ENCODE assay signal across 8 cellular contexts in genomic region chrX:42714981-42715688, GRCh38.
A peak's percentile ranks its signal among the peaks of the same experiment; 100 is the strongest.
DNase-seq lines count a peak whose midpoint lies in the region; ATAC-seq and TF ChIP-seq lines count a peak whose summit lies in the region.

No MANE protein-coding gene starts in this region.

- H3K4me3 ChIP-seq in lung, result no peak overlapping the region

- no peak overlapping the region for H3K4me3 Mint-ChIP-seq in WTC11

- POLR2A ChIA-PET in WTC11 (lab: Charles Lee), result interaction anchor here (0.8 kb wide), 1 partner anchor 25 kb away, joined by 3 read pairs; no protein-coding TSS in a partner anchor

- H3K27me3 ChIP-seq in lung (ENCODE audit: control insufficient read depth, insufficient read depth), result no peaks in the 10 kb centered on the region

- no peaks in the 10 kb centered on the region for H3K36me3 Mint-ChIP-seq in WTC11

- H3K27ac ChIP-seq in lung (ENCODE audit: low read depth in 1 of 2, low read length in 1 of 2), result peak overlapping the region in 1 of 2 donors; percentile 0

- TF ChIP-seq CTCF in GM10266 (IDR thresholded peaks at IDR 0.05; ENCODE audit: control insufficient read depth, insufficient read depth, low read depth, missing control alignments), result peak; percentile 16
- TF ChIP-seq CTCF in WTC11 (IDR thresholded peaks at IDR 0.05), result no peak
- TF ChIP-seq CTCF in lung (IDR thresholded peaks at IDR 0.05; ENCODE audit: control extremely low read depth, extremely low read depth), result peak; percentile 3

- ATAC-seq in WTC11 (peak; percentile 94), lung (ENCODE audit: insufficient read depth, low FRiP score) (no peak)

- DNase-seq in GM10266 (ENCODE audit: extremely low spot score) (peak; percentile 1), HPDE6-E6E7 (ENCODE audit: extremely low spot score) (peak; percentile 21), WTC11 (ENCODE audit: low spot score) (peak; percentile 58), cerebellum (ENCODE audit: low spot score) (peak; percentile 11), lung (ENCODE audit: low spot score) (peak; percentile 38), GM03348 (ENCODE audit: low spot score) (no peak), UCSD-AML1 (lab: John Stamatoyannopoulos, UW; ENCODE audit: unreplicated experiment) (no peak)
- DNase-seq in stimulated activated CD8-positive, alpha-beta memory T cell treated with anti-CD3 and anti-CD28 coated beads, Interleukin-4, amount 100 ng/mL, for 24 hours (ENCODE audit: low read depth), result peak; percentile 18

- H3K4me1 ChIP-seq in lung (ENCODE audit: control insufficient read depth in 2 of 2, insufficient read depth in 2 of 2, low read length in 2 of 2), result no peaks in the 10 kb centered on the region

- H3K36me3 ChIP-seq in lung (ENCODE audit: control insufficient read depth in 2 of 2, insufficient read depth in 2 of 2, low read length in 2 of 2), result no peaks in the 10 kb centered on the region

- WGBS in lung, 2 donors, result 40 to 42% methylated on average over 10 of the region's 10 CpGs

- no peak overlapping the region for H3K27ac Mint-ChIP-seq in WTC11

- peaks cover 11% of the 10 kb centered on the region for H3K4me1 Mint-ChIP-seq in WTC11

- CTCF ChIA-PET in WTC11 (lab: Charles Lee), result interaction anchor here (0.6 to 1.7 kb wide), 18 partner anchors 9 to 390 kb away, joined by 3 to 10 read pairs (median 4); no protein-coding TSS in a partner anchor

- H3K27me3 Mint-ChIP-seq in WTC11 (ENCODE audit: low read depth), result no peaks in the 10 kb centered on the region

- no peaks in the 10 kb centered on the region for H3K9me3 ChIP-seq in lung (ENCODE audit: control insufficient read depth in 2 of 2, insufficient read depth in 1 of 2, low read length in 1 of 2)

- no peaks in the 10 kb centered on the region for H3K9me3 Mint-ChIP-seq in WTC11

TF ChIP-seq in WTC11, 78 proteins besides CTCF, POLR2A, EP300 and RAD21:
- TF ChIP-seq ESRRA (CRISPR knock-in tag; IDR thresholded peaks at IDR 0.05; ENCODE audit: borderline replicate concordance), result no peak
- no peak for TF ChIP-seq NFYB (CRISPR knock-in tag; conservative IDR thresholded peaks at IDR 0.05; ENCODE audit: low read depth)
- no peak for TF ChIP-seq ZNF396 (CRISPR knock-in tag; IDR thresholded peaks at IDR 0.05; ENCODE audit: borderline replicate concordance)
- no peak for TF ChIP-seq NFATC4 (CRISPR knock-in tag; IDR thresholded peaks at IDR 0.05)
- no peak for TF ChIP-seq ARID4B (CRISPR knock-in tag; IDR thresholded peaks at IDR 0.05; ENCODE audit: borderline replicate concordance)
TF ChIP-seq in WTC11: peak in this region for 0.

Comparison
In these comparisons a context has a peak if more than half of its experiments do, and no peak if none do; other contexts are left out.
1. DNase-seq: peak in GM10266 (single experiment), HPDE6-E6E7 (single experiment), WTC11 (single experiment), cerebellum (single experiment), lung (single experiment) and stimulated activated CD8-positive, alpha-beta memory T cell treated with anti-CD3 and anti-CD28 coated beads, Interleukin-4, amount 100 ng/mL, for 24 hours (single experiment); none in GM03348 (single experiment) and UCSD-AML1 (single experiment).